In genomic region chr17:8210761-8211458, GRCh38 we compare ENCODE assay signal across 8 cellular contexts. TPM values are rescaled to one million over a fixed set of nuclear protein-coding genes. Genes with fewer than 3 reads are reported as not detected.
A peak's percentile ranks its signal among the peaks of the same experiment; 100 is the strongest.
DNase-seq lines count a peak whose midpoint lies in the region; ATAC-seq and TF ChIP-seq lines count a peak whose summit lies in the region.

No MANE protein-coding gene starts in this region.

- H3K9ac ChIP-seq in HUES48 (ENCODE audit: low read depth, low read length) (peak overlapping the region; percentile 97), mesendoderm (ENCODE audit: low read length) (peak overlapping the region; percentile 68)

- peak overlapping the region; percentile 98 for H3K4me3 ChIP-seq in HUES48 (ENCODE audit: low read depth, low read length)
- H3K4me3 ChIP-seq in mesendoderm (ENCODE audit: low read length) = peak overlapping the region; percentile 30

- H4K5ac ChIP-seq in mesendoderm (ENCODE audit: low read length) = no peak overlapping the region

- H3K36me3 Mint-ChIP-seq in MCF 10A (ENCODE audit: insufficient read depth, unreplicated experiment) = peaks cover 6% of the 10 kb centered on the region

- H4K8ac ChIP-seq in mesendoderm (ENCODE audit: low read depth, low read length) = no peak overlapping the region

- peak overlapping the region; percentile 99 for H3K27ac ChIP-seq in HUES48 (ENCODE audit: low read depth, low read length)
- H3K27ac ChIP-seq in mesendoderm (ENCODE audit: low read depth, low read length) = no peak overlapping the region

- TF ChIP-seq CTCF in MCF 10A (IDR thresholded peaks at IDR 0.05; ENCODE audit: unreplicated experiment) = no peak

- no peak overlapping the region for H3K4ac ChIP-seq in mesendoderm (ENCODE audit: low read depth, low read length)

- H3K36me3 ChIP-seq in HUES48 (ENCODE audit: control insufficient read depth, insufficient read depth, low read length) (peaks cover 24% of the 10 kb centered on the region), mesendoderm (ENCODE audit: control insufficient read depth, insufficient read depth, low read length) (peaks cover 4% of the 10 kb centered on the region)

- H3K18ac ChIP-seq in mesendoderm (ENCODE audit: low read length) = peak overlapping the region; percentile 13

- peak overlapping the region; percentile 91 for H3K27ac Mint-ChIP-seq in MCF 10A (ENCODE audit: low read depth, unreplicated experiment)

- POLR2A ChIA-PET in MCF 10A (lab: Yijun Ruan, JAX) = interaction anchor here (0.6 to 5.7 kb wide), 17 partner anchors 10 to 558 kb away, joined by 3 to 72 read pairs (median 6); partner anchors contain the start of genes BORCS6, CNTROB, CTC1 and PER1

- H3K23ac ChIP-seq in mesendoderm (ENCODE audit: low read length) = no peak overlapping the region

- CTCF ChIA-PET in MCF 10A (lab: Yijun Ruan, JAX) = interaction anchor here (0.6 to 1.6 kb wide), 4 partner anchors 11 to 55 kb away, joined by 3 to 6 read pairs (median 5); no protein-coding TSS in a partner anchor

- no peaks in the 10 kb centered on the region for H3K9me3 Mint-ChIP-seq in MCF 10A (ENCODE audit: unreplicated experiment)

- no CpG with 5 or more reads among the region's 22 CpGs for WGBS in mesendoderm (ENCODE audit: extremely low coverage, insufficient coverage, low lambda C conversion rate)

- no peak overlapping the region for H2BK15ac ChIP-seq in mesendoderm (replicated peaks; ENCODE audit: low read depth)

- H2BK120ac ChIP-seq in mesendoderm (ENCODE audit: low read depth, low read length) = no peak overlapping the region

- peak overlapping the region; percentile 41 for H3K4me2 ChIP-seq in mesendoderm (ENCODE audit: low read length)

- H3K9me3 ChIP-seq in HUES48 (ENCODE audit: control insufficient read depth, insufficient read depth, low read length) = no peaks in the 10 kb centered on the region

- peak; percentile 44 for DNase-seq in ELR (ENCODE audit: low read depth)
- DNase-seq in MCF 10A (ENCODE audit: unreplicated experiment) = no peak
- no peak for DNase-seq in mesendoderm
- DNase-seq in erythroblast (lab: John Stamatoyannopoulos, UW) = no peak
- DNase-seq in globus pallidus (ENCODE audit: low spot score) = no peak

- H3K27me3 ChIP-seq in HUES48 (ENCODE audit: control insufficient read depth, insufficient read depth, low read length) (no peaks in the 10 kb centered on the region), mesendoderm (ENCODE audit: insufficient read depth, low read length, poor library complexity) (no peaks in the 10 kb centered on the region)

- BruUV-seq in MCF 10A (replicated peaks; lab: Mats Ljungman, UMichigan) = no TSS peak

- no peaks in the 10 kb centered on the region for H3K27me3 Mint-ChIP-seq in MCF 10A (ENCODE audit: insufficient read depth, unreplicated experiment)

- peaks cover 4% of the 10 kb centered on the region; the same call in 1 of the 2 replicates for H3K4me1 ChIP-seq in HUES48 (ENCODE audit: control insufficient read depth, insufficient read depth, low read length)
- peaks cover 2% of the 10 kb centered on the region for H3K4me1 ChIP-seq in mesendoderm (ENCODE audit: control insufficient read depth, low read depth, low read length)

- intact Hi-C loops in MCF 10A (cut with micrococcal nuclease) = no loop called here

- H3K4me3 Mint-ChIP-seq in MCF 10A (ENCODE audit: unreplicated experiment) = peak overlapping the region; percentile 91

- peaks cover 19% of the 10 kb centered on the region for H3K79me2 ChIP-seq in mesendoderm (ENCODE audit: control insufficient read depth, insufficient read depth, low read length)

- TF ChIP-seq POLR2A in erythroblast (IDR thresholded peaks at IDR 0.05; ENCODE audit: low read length) = no peak
- TF ChIP-seq POLR2A in GM18505 (IDR thresholded peaks at IDR 0.05; ENCODE audit: borderline replicate concordance, extremely low read depth, insufficient read depth, insufficient read length) = no peak

- no peak overlapping the region for H2BK5ac ChIP-seq in mesendoderm (ENCODE audit: low read length)

- H2AK5ac ChIP-seq in mesendoderm (ENCODE audit: low read length) = no peak overlapping the region

- ATAC-seq in GM18505 (IDR thresholded peaks at IDR 0.05; ENCODE audit: unreplicated experiment) (no peak), GM21717 (IDR thresholded peaks at IDR 0.05; ENCODE audit: unreplicated experiment) (no peak)

- H3K4me1 Mint-ChIP-seq in MCF 10A (ENCODE audit: insufficient read depth, unreplicated experiment) = peaks cover 6% of the 10 kb centered on the region

- H3K56ac ChIP-seq in mesendoderm (ENCODE audit: low read length) = peak overlapping the region; percentile 84

- peaks cover 12% of the 10 kb centered on the region for H3K79me1 ChIP-seq in mesendoderm (ENCODE audit: low read length)

RNA-seq across cellular contexts. Expression of gene AURKB, which starts 0.5 kb away (rescaled TPM):
- total RNA-seq in MCF 10A (2022) = 11.7 and 33.6 TPM in 2 replicates
- 193 TPM for polyA plus RNA-seq in mesendoderm (2013, experiment 1 of 2)
- polyA plus RNA-seq in mesendoderm (2013, experiment 2 of 2) = 193 TPM

RNA-seq across cellular contexts. Expression of gene BORCS6, which starts 20.9 kb away (rescaled TPM):
- 3.9 and 4.4 TPM in 2 replicates for total RNA-seq in MCF 10A (2022)
- 1.9 TPM for polyA plus RNA-seq in mesendoderm (2013, experiment 1 of 2)
- polyA plus RNA-seq in mesendoderm (2013, experiment 2 of 2) = 1.8 TPM

RNA-seq across cellular contexts. Expression of gene TMEM107, which starts 34.7 kb away (rescaled TPM):
- total RNA-seq in MCF 10A (2022) = 7.6 and 8.4 TPM in 2 replicates
- 3.7 TPM for polyA plus RNA-seq in mesendoderm (2013, experiment 1 of 2)
- 3.5 TPM for polyA plus RNA-seq in mesendoderm (2013, experiment 2 of 2)

RNA-seq across cellular contexts. Expression of gene CTC1, which starts 36.9 kb away (rescaled TPM):
- 30.5 and 33.1 TPM in 2 replicates for total RNA-seq in MCF 10A (2022)
- polyA plus RNA-seq in mesendoderm (2013, experiment 1 of 2) = 11.6 TPM
- 11.9 TPM for polyA plus RNA-seq in mesendoderm (2013, experiment 2 of 2)

RNA-seq across cellular contexts. Expression of gene PFAS, which starts 38.2 kb away (rescaled TPM):
- total RNA-seq in MCF 10A (2022) = 54.4 and 66.2 TPM in 2 replicates
- 69.9 TPM for polyA plus RNA-seq in mesendoderm (2013, experiment 1 of 2)
- 69.8 TPM for polyA plus RNA-seq in mesendoderm (2013, experiment 2 of 2)
